Comparison of ENCODE assay signal across 22 cellular contexts in the genomic region with DNA sequence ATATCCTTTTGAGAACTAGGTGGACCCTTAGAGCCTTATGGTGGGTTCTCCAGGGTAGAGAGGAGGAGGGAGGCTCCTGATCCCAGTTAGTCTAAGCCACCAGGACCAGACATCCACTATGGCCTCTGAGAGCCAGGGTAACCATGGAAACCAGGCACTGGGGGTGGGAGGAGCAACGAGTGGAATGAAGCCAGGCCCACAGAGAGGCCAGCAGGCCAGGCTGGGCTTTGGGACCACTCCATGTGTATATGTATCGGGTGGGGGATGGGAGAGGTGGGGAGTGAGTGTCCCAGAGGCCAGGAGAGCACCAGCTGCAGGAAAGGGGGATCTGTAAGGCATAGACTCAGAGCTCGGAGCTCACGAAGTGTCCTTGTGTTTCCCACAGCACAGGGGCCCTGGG. TPM values are rescaled to one million over a fixed set of nuclear protein-coding genes. Genes with fewer than 3 reads are reported as not detected.
DNase-seq lines count a peak whose midpoint lies in the region; ATAC-seq, FAIRE-seq and TF ChIP-seq lines count a peak whose summit lies in the region.
"Had no signal": no experiment of that assay in that cellular context is flagged by ENCODE, and none has a peak within 500 bp of the region (broad histone marks: within the 10 kb centered on the region; RNA-seq: fewer than 3 reads in every experiment).

No MANE protein-coding gene starts in this region.

- H3K4me3 ChIP-seq in BLaER1 treated with 17β-estradiol and CSF1 and Interleukin-3, amounts not matched to agents 10 nM and 100 nM = no peak overlapping the region
- H3K4me3 ChIP-seq in WERI-Rb-1 (ENCODE audit: low read depth, low read length) (no peak overlapping the region), kidney (ENCODE audit: low read length in 2 of 2) (no peak overlapping the region), body of pancreas (no peak overlapping the region)
- H3K4me3 ChIP-seq: lower lobe of right lung, smooth muscle cell had no signal

- no peak for FAIRE-seq in kidney (lab: Jason Lieb, UNC)
- FAIRE-seq: H54 had no signal

- intact Hi-C loops in kidney (cut with DNase I) = no loop called here
- intact Hi-C loops in body of pancreas (cut with DNase I) = no loop called here

- TF ChIP-seq POLR2A in body of pancreas (IDR thresholded peaks at IDR 0.05) = no peak

- H3K9ac ChIP-seq in BLaER1 treated with 17β-estradiol and CSF1 and Interleukin-3, amounts not matched to agents 10 nM and 100 nM = no peak overlapping the region
- H3K9ac ChIP-seq in kidney (ENCODE audit: low read length in 2 of 2) = no peak overlapping the region

- H3K27me3 ChIP-seq in BLaER1 treated with 17β-estradiol and CSF1 and Interleukin-3, amounts not matched to agents 10 nM and 100 nM = no peaks in the 10 kb centered on the region
- H3K27me3 ChIP-seq in WERI-Rb-1 (ENCODE audit: insufficient read depth, low read depth, severe bottlenecking) (no peaks in the 10 kb centered on the region), body of pancreas (no peaks in the 10 kb centered on the region)

- TF ChIP-seq CTCF in WERI-Rb-1 (IDR thresholded peaks at IDR 0.05; ENCODE audit: low read depth, low read length) (no peak), kidney (IDR thresholded peaks at IDR 0.05; ENCODE audit: borderline replicate concordance, extremely low read depth, insufficient read depth) (no peak), body of pancreas (IDR thresholded peaks at IDR 0.05) (no peak)

- peaks cover 18 to 47% (median 31%) of the 10 kb centered on the region in 11 experiments for H3K9me3 ChIP-seq in BLaER1 treated with 17β-estradiol and CSF1 and Interleukin-3, amounts not matched to agents 10 nM and 100 nM (replicated peaks in 1 of 11)
- no peaks in the 10 kb centered on the region for H3K9me3 ChIP-seq in WERI-Rb-1 (ENCODE audit: severe bottlenecking)
- no peaks in the 10 kb centered on the region for H3K9me3 ChIP-seq in kidney (ENCODE audit: control insufficient read depth in 1 of 2, low read length in 2 of 2)
- H3K9me3 ChIP-seq in body of pancreas = no peaks in the 10 kb centered on the region
- H3K9me3 ChIP-seq: lower lobe of right lung had no signal

- H3K27ac ChIP-seq in BLaER1 treated with 17β-estradiol and CSF1 and Interleukin-3, amounts not matched to agents 10 nM and 100 nM = peak overlapping the region in 8 of 11 experiments; percentile 19 to 48 (median 42); a peak in 12 of 22 replicates
- peak overlapping the region; percentile 89 for H3K27ac ChIP-seq in WERI-Rb-1
- H3K27ac ChIP-seq in kidney (ENCODE audit: low read depth in 2 of 2, low read length in 2 of 2) = no peak overlapping the region
- H3K27ac ChIP-seq in body of pancreas = no peak overlapping the region
- H3K27ac ChIP-seq: lower lobe of right lung, VCaP had no signal

- WGBS in body of pancreas, 2 donors = 40 to 49% methylated on average over 4 of the region's 4 CpGs

- no peak for ATAC-seq in body of pancreas
- ATAC-seq: lower lobe of right lung, Right ventricle myocardium inferior, T-helper 17 cell had no signal

- H4K20me1 ChIP-seq in BLaER1 treated with 17β-estradiol and CSF1 and Interleukin-3, amounts not matched to agents 10 nM and 100 nM = no peaks in the 10 kb centered on the region

- no peaks in the 10 kb centered on the region for H3K36me3 ChIP-seq in BLaER1 treated with 17β-estradiol and CSF1 and Interleukin-3, amounts not matched to agents 10 nM and 100 nM
- no peaks in the 10 kb centered on the region for H3K36me3 ChIP-seq in WERI-Rb-1
- H3K36me3 ChIP-seq in kidney (ENCODE audit: control insufficient read depth in 1 of 2, insufficient read depth in 2 of 2, low read length in 2 of 2) = no peaks in the 10 kb centered on the region
- H3K36me3 ChIP-seq in body of pancreas (replicated peaks in 1 of 2; ENCODE audit: insufficient read depth in 1 of 2, low read depth in 2 of 2) = no peaks in the 10 kb centered on the region
- H3K36me3 ChIP-seq: lower lobe of right lung had no signal

- peaks cover 22 to 45% (median 36%) of the 10 kb centered on the region in 10 experiments for H3K4me1 ChIP-seq in BLaER1 treated with 17β-estradiol and CSF1 and Interleukin-3, amounts not matched to agents 10 nM and 100 nM
- H3K4me1 ChIP-seq in kidney (ENCODE audit: control insufficient read depth in 1 of 2, insufficient read depth in 1 of 2, low read depth in 1 of 2, low read length in 2 of 2) (peaks cover 0 to 2% of the 10 kb centered on the region in 2 donors), body of pancreas (no peaks in the 10 kb centered on the region)
- H3K4me1 ChIP-seq: lower lobe of right lung had no signal

- DNase-seq in NCI-H1092 treated with DMSO at 0.1 percent for 48 hours (lab: John Stamatoyannopoulos, UW) (peak; percentile 71), WERI-Rb-1 (peak; percentile 76), kidney (peak; percentile 32), NCI-H69 (lab: John Stamatoyannopoulos, UW) (no peak), COLO829 (ENCODE audit: low spot score) (no peak), body of pancreas (no peak)
- DNase-seq in activated effector memory CD4-positive, alpha-beta T cell treated with anti-CD3 and anti-CD28 coated beads, Interleukin-2, amount 50 U/mL, for 16 hours = no peak
- DNase-seq: activated CD4-positive, alpha-beta memory T cell treated with anti-CD3 and anti-CD28 coated beads, Interleukin-2, amount 10 ng/mL, durations not matched to agents 7 days and 5 days; activated T-cell treated with anti-CD3 and anti-CD28 coated beads, Interleukin-2, amount 50 U/mL, for 24 hours; dermis blood vessel endothelial cell; EL; lower lobe of right lung; MM.1S; naive B cell; NCI-H2081; stimulated activated CD4-positive, alpha-beta T cell treated with anti-CD3 and anti-CD28 coated beads, Interleukin-4, amount 100 ng/mL, for 24 hours; T-helper 17 cell had no signal

- peak overlapping the region; percentile 10 to 83 (median 61); a peak in 20 of 22 replicates for H3K4me2 ChIP-seq in BLaER1 treated with 17β-estradiol and CSF1 and Interleukin-3, amounts not matched to agents 10 nM and 100 nM
- H3K4me2 ChIP-seq: smooth muscle cell had no signal

RNA-seq across cellular contexts. Expression of a gene that starts 15.6 kb away (rescaled TPM):
- total RNA-seq in kidney (38.1 TPM), body of pancreas (1 to 10 TPM; 2.1 to 3.0 TPM)
- polyA plus RNA-seq in kidney (ENCODE audit: insufficient read depth, low read depth, low replicate concordance) = 13.8 TPM

Comparison
In these comparisons a context has a peak if more than half of its experiments do, and no peak if none do; other contexts are left out.
1. H3K27ac ChIP-seq: peak in BLaER1 treated with 17β-estradiol and CSF1 and Interleukin-3, amounts not matched to agents 10 nM and 100 nM (8 of 11) and WERI-Rb-1 (single experiment); none in kidney (0 of 2) and body of pancreas (0 of 4).
2. DNase-seq: peak in NCI-H1092 treated with DMSO at 0.1 percent for 48 hours (single experiment), WERI-Rb-1 (single experiment) and kidney (single experiment); none in NCI-H69 (single experiment), COLO829 (single experiment), activated effector memory CD4-positive, alpha-beta T cell treated with anti-CD3 and anti-CD28 coated beads, Interleukin-2, amount 50 U/mL, for 16 hours (single experiment) and body of pancreas (0 of 4).